11 cellular contexts compared by ENCODE assay signal in the genomic region with DNA sequence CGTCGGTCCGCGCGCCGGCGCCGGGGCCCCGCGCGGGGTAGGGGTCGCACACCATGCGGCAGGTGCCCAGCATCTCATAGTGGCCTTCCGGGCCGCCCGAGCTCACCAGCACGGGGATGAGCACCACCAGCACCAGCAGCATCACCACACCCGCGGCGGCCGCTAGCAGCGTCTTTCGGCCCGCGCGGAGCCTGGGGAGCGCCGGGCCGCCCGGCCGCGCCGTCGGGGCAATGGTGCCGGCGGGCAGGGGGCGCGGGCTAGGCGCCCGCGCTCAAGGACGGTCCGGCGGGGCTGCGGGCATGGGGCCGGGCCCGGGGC. TPM values are rescaled to one million over a fixed set of nuclear protein-coding genes. Genes with fewer than 3 reads are reported as not detected.
DNase-seq lines count a peak whose midpoint lies in the region; ATAC-seq, FAIRE-seq and TF ChIP-seq lines count a peak whose summit lies in the region.
"Had no signal": no experiment of that assay in that cellular context is flagged by ENCODE, and none has a peak within 500 bp of the region (broad histone marks: within the 10 kb centered on the region; RNA-seq: fewer than 3 reads in every experiment).

No MANE protein-coding gene starts in this region.

- POLR2A ChIA-PET in PC-3 (lab: Charles Lee; ENCODE audit: unreplicated experiment), result interaction anchor here (0.6 kb wide), 1 partner anchor 20 kb away, joined by 11 read pairs; no protein-coding TSS in a partner anchor

- H3K4me3 Mint-ChIP-seq in stimulated activated naive CD8-positive, alpha-beta T cell treated with anti-CD3 and anti-CD28 coated beads, Interleukin-15, amount 100 ng/mL, for 72 hours, result no peak overlapping the region

- H3K9me2 ChIP-seq in PC-3 (replicated peaks; ENCODE audit: low read length), result no peaks in the 10 kb centered on the region

- H3K27ac ChIP-seq in PC-3 (ENCODE audit: low read length), result no peak overlapping the region
- H3K27ac ChIP-seq in iPS DF 6.9 (ENCODE audit: low read length), result no peak overlapping the region
- H3K27ac ChIP-seq: gastrocnemius medialis, psoas muscle had no signal

- no peaks in the 10 kb centered on the region for H4K20me1 ChIP-seq in PC-3 (ENCODE audit: low read length)

- H2AFZ ChIP-seq in PC-3 (ENCODE audit: low read length), result no peak overlapping the region

- H3F3A ChIP-seq in PC-3 (ENCODE audit: low read length, unreplicated experiment), result no peaks in the 10 kb centered on the region

- peaks cover 15% of the 10 kb centered on the region; the same call in 1 of the 2 replicates for H3K4me1 ChIP-seq in PC-3 (ENCODE audit: insufficient read depth, low read length)
- peaks cover 7% of the 10 kb centered on the region; the same call in 1 of the 2 replicates for H3K4me1 ChIP-seq in iPS DF 6.9 (ENCODE audit: control insufficient read depth, insufficient read depth, low read length)

- no peak overlapping the region for H3K4me2 ChIP-seq in PC-3 (ENCODE audit: low read length)

- H3K4me3 ChIP-seq in PC-3 (ENCODE audit: low read length) (no peak overlapping the region), iPS DF 6.9 (ENCODE audit: low read length) (peak overlapping the region; percentile 25; the same call in 1 of the 2 replicates)

- CTCF ChIA-PET in PC-3 (lab: Charles Lee), result interaction anchor here (0.6 to 0.7 kb wide), 7 partner anchors 10 to 409 kb away, joined by 3 to 19 read pairs (median 6); no protein-coding TSS in a partner anchor

- intact Hi-C loops in PC-3 (cut with micrococcal nuclease), result loop anchor here (1.0 kb wide), 1 partner anchor 21 kb away; a partner anchor contains a TSS

- H3K4me1 Mint-ChIP-seq in stimulated activated naive CD8-positive, alpha-beta T cell treated with anti-CD3 and anti-CD28 coated beads, Interleukin-15, amount 100 ng/mL, for 72 hours, result peaks cover 49% of the 10 kb centered on the region

- H3K36me3 ChIP-seq in PC-3 (ENCODE audit: low read depth, low read length) (no peaks in the 10 kb centered on the region), iPS DF 6.9 (ENCODE audit: control insufficient read depth, insufficient read depth, low read length) (no peaks in the 10 kb centered on the region)
- H3K36me3 ChIP-seq: gastrocnemius medialis had no signal

- ATAC-seq in stimulated activated naive CD8-positive, alpha-beta T cell treated with anti-CD3 and anti-CD28 coated beads, Interleukin-15, amount 100 ng/mL, for 72 hours, result peak; percentile 13
- ATAC-seq in stimulated activated naive CD8-positive, alpha-beta T cell treated with anti-CD3 and anti-CD28 coated beads, Interleukin-15, Interleukin-2, amounts not matched to agents 100 U/mL and 50 U/mL, for 24 hours, result no peak
- peak; percentile 14 for ATAC-seq in PC-3
- no peak for ATAC-seq in GM18870 (IDR thresholded peaks at IDR 0.05; ENCODE audit: unreplicated experiment)

- no peak overlapping the region for H3K27ac Mint-ChIP-seq in stimulated activated naive CD8-positive, alpha-beta T cell treated with anti-CD3 and anti-CD28 coated beads, Interleukin-15, amount 100 ng/mL, for 72 hours

- H3K79me2 ChIP-seq in PC-3 (ENCODE audit: low read length), result no peaks in the 10 kb centered on the region

- no peak for TF ChIP-seq CTCF in PC-3 (conservative IDR thresholded peaks at IDR 0.05; ENCODE audit: low read depth, low read length)

- no peak overlapping the region for H3K9ac ChIP-seq in PC-3 (ENCODE audit: low read length)

- no peak for DNase-seq in stimulated activated naive CD8-positive, alpha-beta T cell treated with anti-CD3 and anti-CD28 coated beads, Interleukin-15, amount 100 ng/mL, for 72 hours
- no peak for DNase-seq in stimulated activated naive CD8-positive, alpha-beta T cell treated with anti-CD3 and anti-CD28 coated beads, Interleukin-15, Interleukin-2, amounts not matched to agents 100 U/mL and 50 U/mL, for 24 hours
- DNase-seq in PC-3 (no peak), iPS DF 6.9 (ENCODE audit: low read depth, low spot score) (no peak), SK-N-DZ (ENCODE audit: low spot score) (no peak), urothelium cell line (ENCODE audit: low spot score) (no peak), NCI-H774 (lab: John Stamatoyannopoulos, UW) (no peak)

- H3K27me3 ChIP-seq in PC-3 (ENCODE audit: low read length) (peaks cover 14% of the 10 kb centered on the region), iPS DF 6.9 (ENCODE audit: control insufficient read depth, insufficient read depth, low read length) (peaks cover 23% of the 10 kb centered on the region)

- no TSS peak for BruUV-seq in PC-3 (replicated peaks; lab: Mats Ljungman, UMichigan)

- no peaks in the 10 kb centered on the region for H3K9me3 Mint-ChIP-seq in stimulated activated naive CD8-positive, alpha-beta T cell treated with anti-CD3 and anti-CD28 coated beads, Interleukin-15, amount 100 ng/mL, for 72 hours

- WGBS in iPS DF 6.9 (ENCODE audit: insufficient coverage, insufficient read length), result no CpG with 5 or more reads among the region's 47 CpGs

- FAIRE-seq in urothelium cell line (lab: Jason Lieb, UNC), result no peak

- H3K27me3 Mint-ChIP-seq in stimulated activated naive CD8-positive, alpha-beta T cell treated with anti-CD3 and anti-CD28 coated beads, Interleukin-15, amount 100 ng/mL, for 72 hours, result peaks cover 79% of the 10 kb centered on the region

- H3K9me3 ChIP-seq in PC-3 (ENCODE audit: low read length) (no peaks in the 10 kb centered on the region), iPS DF 6.9 (ENCODE audit: control insufficient read depth, insufficient read depth, low read length) (no peaks in the 10 kb centered on the region)
- H3K9me3 ChIP-seq: gastrocnemius medialis, psoas muscle had no signal

RNA-seq across cellular contexts. Expression of a gene that starts 0.2 kb away (rescaled TPM):
- total RNA-seq in PC-3 (2014; rRNA removed), result 2.8 and 4.1 TPM in 2 replicates
- polyA plus RNA-seq in SK-N-DZ (2014; cell fraction: cytosol; rRNA removed), result 51.6 and 83.8 TPM in 2 replicates
- 59.9 and 62.5 TPM in 2 replicates for polyA plus RNA-seq in SK-N-DZ (2014; cell fraction: nucleus; rRNA removed)
- total RNA-seq: gastrocnemius medialis, psoas muscle had no signal

RNA-seq across cellular contexts. Expression of a gene that starts 20.3 kb away (rescaled TPM):
- total RNA-seq in PC-3 (2014; rRNA removed), result 25.0 and 28.5 TPM in 2 replicates
- 23.5 and 30.3 TPM in 2 replicates for polyA plus RNA-seq in SK-N-DZ (2014; cell fraction: cytosol; rRNA removed)
- polyA plus RNA-seq in SK-N-DZ (2014; cell fraction: nucleus; rRNA removed), result 62.3 and 71.5 TPM in 2 replicates

RNA-seq across cellular contexts. Expression of a gene that starts 52.6 kb away (rescaled TPM):
- 0.29 and 0.46 TPM in 2 replicates for total RNA-seq in PC-3 (2014; rRNA removed)
- 4.7 and 7.7 TPM in 2 replicates for polyA plus RNA-seq in SK-N-DZ (2014; cell fraction: cytosol; rRNA removed)
- 4.7 and 6.5 TPM in 2 replicates for polyA plus RNA-seq in SK-N-DZ (2014; cell fraction: nucleus; rRNA removed)
- total RNA-seq: gastrocnemius medialis, lung microvascular endothelial cell had no signal

Comparison
In these comparisons a context has a peak if more than half of its experiments do, and no peak if none do; other contexts are left out.
1. ATAC-seq: peak in stimulated activated naive CD8-positive, alpha-beta T cell treated with anti-CD3 and anti-CD28 coated beads, Interleukin-15, amount 100 ng/mL, for 72 hours (single experiment) and PC-3 (single experiment); none in stimulated activated naive CD8-positive, alpha-beta T cell treated with anti-CD3 and anti-CD28 coated beads, Interleukin-15, Interleukin-2, amounts not matched to agents 100 U/mL and 50 U/mL, for 24 hours (single experiment) and GM18870 (single experiment).